Comparison of ENCODE assay signal across 24 cellular contexts in the genomic region with DNA sequence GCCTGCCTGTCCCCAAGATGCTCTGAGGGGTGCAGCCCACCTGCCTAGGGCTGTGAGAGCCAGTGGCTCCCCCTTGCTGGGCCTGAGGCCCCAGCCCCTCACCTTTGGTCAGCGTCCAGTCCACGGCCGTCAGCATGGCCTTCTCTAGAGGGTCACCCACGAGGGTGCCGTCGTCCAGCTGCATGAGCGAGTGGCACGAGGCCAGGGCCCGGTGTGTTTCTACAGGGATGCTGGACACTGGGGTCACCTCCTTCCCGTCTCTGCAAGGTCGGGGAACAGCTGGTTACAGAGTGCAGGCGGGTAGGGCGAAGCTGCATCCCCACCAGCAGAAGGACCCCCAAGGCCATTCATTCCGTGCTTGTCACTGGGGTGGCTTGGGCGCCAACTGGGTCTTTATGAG. TPM values are rescaled to one million over a fixed set of nuclear protein-coding genes. Genes with fewer than 3 reads are reported as not detected.
DNase-seq lines count a peak whose midpoint lies in the region; ATAC-seq, FAIRE-seq and TF ChIP-seq lines count a peak whose summit lies in the region.
"Had no signal": no experiment of that assay in that cellular context is flagged by ENCODE, and none has a peak within 500 bp of the region (broad histone marks: within the 10 kb centered on the region; RNA-seq: fewer than 3 reads in every experiment).

No MANE protein-coding gene starts in this region.

- FAIRE-seq in GM12891 (lab: Jason Lieb, UNC), result no peak
- FAIRE-seq: GM12892, H54 had no signal

- no peaks in the 10 kb centered on the region for H3K9me3 ChIP-seq in neuronal stem cell (replicated peaks in 1 of 2; ENCODE audit: control insufficient read depth in 2 of 2, insufficient read depth in 1 of 2, low read depth in 1 of 2, low read length in 2 of 2)

- no peak overlapping the region for H2BK12ac ChIP-seq in neuronal stem cell (ENCODE audit: low read length)

- no peak overlapping the region for H2BK5ac ChIP-seq in neuronal stem cell (ENCODE audit: low read length)

- no peak overlapping the region for H3K4ac ChIP-seq in neuronal stem cell (ENCODE audit: low read length)

- H3K36me3 Mint-ChIP-seq in CD14-positive monocyte, result peaks cover 87 to 98% of the 10 kb centered on the region in 2 donors
- H3K36me3 Mint-ChIP-seq in activated T-cell treated with anti-CD3 and anti-CD28 coated beads, Interleukin-2, amount 50 U/mL, for 4 hours (ENCODE audit: insufficient read depth), result peaks cover 37% of the 10 kb centered on the region

- H3K79me1 ChIP-seq in neuronal stem cell (ENCODE audit: low read depth, low read length), result peaks cover 17% of the 10 kb centered on the region

- no peak overlapping the region for H2BK15ac ChIP-seq in neuronal stem cell (ENCODE audit: low read length)

- no peaks in the 10 kb centered on the region for H3K9me3 Mint-ChIP-seq in CD14-positive monocyte
- no peaks in the 10 kb centered on the region for H3K9me3 Mint-ChIP-seq in activated T-cell treated with anti-CD3 and anti-CD28 coated beads, Interleukin-2, amount 50 U/mL, for 4 hours
- H3K9me3 Mint-ChIP-seq: CD8-positive, alpha-beta memory T cell had no signal

- H3K18ac ChIP-seq in neuronal stem cell (ENCODE audit: low read length), result no peak overlapping the region

- intact Hi-C loops in CD14-positive monocyte (cut with micrococcal nuclease), result no loop called here

- no peaks in the 10 kb centered on the region for H3K4me1 Mint-ChIP-seq in CD14-positive monocyte
- H3K4me1 Mint-ChIP-seq in activated T-cell treated with anti-CD3 and anti-CD28 coated beads, Interleukin-2, amount 50 U/mL, for 4 hours (ENCODE audit: low read depth), result no peaks in the 10 kb centered on the region
- H3K4me1 Mint-ChIP-seq: B cell had no signal

- peak; percentile 42 for DNase-seq in CD14-positive monocyte (ENCODE audit: low spot score)
- DNase-seq in GM12891 (ENCODE audit: insufficient read length, low spot score), result peak; percentile 10
- DNase-seq in neuronal stem cell (ENCODE audit: low spot score), result no peak
- no peak for DNase-seq in GOT3 (lab: John Stamatoyannopoulos, UW)
- DNase-seq in activated T-cell treated with anti-CD3 and anti-CD28 coated beads, Interleukin-2, amount 50 U/mL, for 4 hours, result no peak
- DNase-seq: DMS79 treated with DMSO at 0.1 percent for 48 hours; GF-D8; KBM-7; MV-4-11; NCI-H1105; NCI-H1436 treated with DMSO at 0.1 percent for 48 hours; NCI-H187 treated with DMSO at 0.1 percent for 48 hours; NCI-H526; NCI-H82; NK-92 treated with Interleukin-12 subunit alpha and Interleukin-12 subunit beta, amount 100 ng/mL, for 24 hours; PC-9; RPMI8226; SHP77 had no signal

- no peak overlapping the region for H3K27ac Mint-ChIP-seq in CD14-positive monocyte
- H3K27ac Mint-ChIP-seq: B cell; CD8-positive, alpha-beta memory T cell had no signal

- H3K9ac ChIP-seq in neuronal stem cell (ENCODE audit: low read depth, low read length, poor library complexity), result no peak overlapping the region

- peak overlapping the region; percentile 20 for H3K23ac ChIP-seq in neuronal stem cell (ENCODE audit: low read depth, low read length, poor library complexity)

- H2AFZ ChIP-seq in neuronal stem cell (ENCODE audit: low read length), result no peak overlapping the region
- H2AFZ ChIP-seq: PC-9 had no signal

- no peak overlapping the region for H3K27ac ChIP-seq in neuronal stem cell (replicated peaks; ENCODE audit: low read length)
- H3K27ac ChIP-seq: C4-2B, PC-9 had no signal

- H3K14ac ChIP-seq in neuronal stem cell (ENCODE audit: low read length), result no peak overlapping the region

- no peak overlapping the region for H3K4me2 ChIP-seq in neuronal stem cell (ENCODE audit: insufficient read depth, low read length, poor library complexity, severe bottlenecking)
- H3K4me2 ChIP-seq: PC-9 had no signal

- H3K4me3 Mint-ChIP-seq in CD14-positive monocyte, result no peak overlapping the region
- H3K4me3 Mint-ChIP-seq in activated T-cell treated with anti-CD3 and anti-CD28 coated beads, Interleukin-2, amount 50 U/mL, for 4 hours, result no peak overlapping the region
- H3K4me3 Mint-ChIP-seq: B cell had no signal

- TF ChIP-seq CTCF in CD14-positive monocyte (IDR thresholded peaks at IDR 0.05), result no peak

- H3K4me1 ChIP-seq in neuronal stem cell (ENCODE audit: control insufficient read depth in 2 of 2, insufficient read depth in 1 of 2, low read depth in 1 of 2, low read length in 2 of 2), result no peaks in the 10 kb centered on the region

- peaks cover 0 to 7% (median 0%) of the 10 kb centered on the region in 3 donors for H3K27me3 Mint-ChIP-seq in CD14-positive monocyte (ENCODE audit: low read depth in 3 of 3)
- no peaks in the 10 kb centered on the region for H3K27me3 Mint-ChIP-seq in activated T-cell treated with anti-CD3 and anti-CD28 coated beads, Interleukin-2, amount 50 U/mL, for 4 hours (ENCODE audit: low read depth)
- H3K27me3 Mint-ChIP-seq: B cell had no signal

- WGBS in neuronal stem cell (ENCODE audit: extremely low coverage in 2 of 2, insufficient read length in 2 of 2, insufficient replicate concordance in 1 of 2), 2 donors, result no CpG with 5 or more reads among the region's 15 CpGs

- no peak overlapping the region for H4K8ac ChIP-seq in neuronal stem cell (ENCODE audit: low read depth, low read length)

- no peak overlapping the region for H4K91ac ChIP-seq in neuronal stem cell (ENCODE audit: low read depth, low read length, poor library complexity)

- no peak overlapping the region for H2AK5ac ChIP-seq in neuronal stem cell (ENCODE audit: low read depth, low read length)

- peaks cover 79 to 99% of the 10 kb centered on the region in 2 donors for H3K36me3 ChIP-seq in neuronal stem cell (replicated peaks in 1 of 2; ENCODE audit: control insufficient read depth in 2 of 2, insufficient read depth in 2 of 2, low read length in 2 of 2)

- ATAC-seq in HG03139 (IDR thresholded peaks at IDR 0.05; ENCODE audit: unreplicated experiment), result no peak
- ATAC-seq in activated T-cell treated with anti-CD3 and anti-CD28 coated beads, Interleukin-2, amount 50 U/mL, for 4 hours, result no peak

- H3K27me3 ChIP-seq in neuronal stem cell (ENCODE audit: control insufficient read depth in 3 of 3, insufficient read depth in 3 of 3, low read depth in 1 of 3, low read length in 3 of 3), result no peaks in the 10 kb centered on the region

- H2BK120ac ChIP-seq in neuronal stem cell (ENCODE audit: low read depth, low read length), result no peak overlapping the region

- TF ChIP-seq POLR2A in GM12891 (IDR thresholded peaks at IDR 0.05; ENCODE audit: low read depth, low read length), result no peak

- no peak overlapping the region for H3K4me3 ChIP-seq in neuronal stem cell (ENCODE audit: low read length in 2 of 2)
- H3K4me3 ChIP-seq: PC-9 had no signal

TF ChIP-seq in GM12891, 5 proteins besides CTCF, POLR2A, EP300 and RAD21:
- TF ChIP-seq SPI1 (IDR thresholded peaks at IDR 0.05; ENCODE audit: low read depth, low read length) (no peak), PAX5 (IDR thresholded peaks at IDR 0.05; ENCODE audit: insufficient read depth, low read length, severe bottlenecking) (no peak), TAF1 (IDR thresholded peaks at IDR 0.05; ENCODE audit: low read depth, low read length) (no peak), POLR2AphosphoS5 (IDR thresholded peaks at IDR 0.05; ENCODE audit: low read depth, low read length) (no peak), POU2F2 (IDR thresholded peaks at IDR 0.05; ENCODE audit: low read depth, low read length) (no peak)

RNA-seq across cellular contexts. Expression of a gene that starts 9.0 kb away (rescaled TPM):
- polyA plus RNA-seq in CD14-positive monocyte, result 10 to 100 TPM; 16.9 to 21.9 TPM
- polyA plus RNA-seq in GM12891 (2012; ENCODE audit: low read depth, missing spikeins), result 35.8 TPM
- polyA plus RNA-seq in neuronal stem cell (2013, experiment 1 of 2), result 20.7 TPM
- polyA plus RNA-seq in neuronal stem cell (2013, experiment 2 of 2), result 20.1 TPM
- 100 to 1,000 TPM; 101 to 108 (median 102) TPM for total RNA-seq in activated T-cell treated with anti-CD3 and anti-CD28 coated beads, Interleukin-2, amount 50 U/mL, for 4 hours

RNA-seq across cellular contexts. Expression of a gene that starts 11.0 kb away (rescaled TPM):
- polyA plus RNA-seq in CD14-positive monocyte, result 10 to 100 TPM; 41.4 to 75.1 TPM
- polyA plus RNA-seq in GM12891 (2012; ENCODE audit: low read depth, missing spikeins), result 37.7 TPM
- polyA plus RNA-seq in neuronal stem cell (2013, experiment 1 of 2), result 6.5 TPM
- polyA plus RNA-seq in neuronal stem cell (2013, experiment 2 of 2), result 6.7 TPM
- total RNA-seq in activated T-cell treated with anti-CD3 and anti-CD28 coated beads, Interleukin-2, amount 50 U/mL, for 4 hours, result 10 to 100 TPM; 38.7 to 43.4 (median 42.1) TPM

RNA-seq across cellular contexts. Expression of a gene that starts 14.2 kb away (rescaled TPM):
- 1 to 10 TPM; 5.5 to 8.4 TPM for polyA plus RNA-seq in CD14-positive monocyte
- 8.1 TPM for polyA plus RNA-seq in GM12891 (2012; ENCODE audit: low read depth, missing spikeins)
- polyA plus RNA-seq in neuronal stem cell (2013, experiment 1 of 2), result 14.0 TPM
- polyA plus RNA-seq in neuronal stem cell (2013, experiment 2 of 2), result 14.0 TPM
- total RNA-seq in activated T-cell treated with anti-CD3 and anti-CD28 coated beads, Interleukin-2, amount 50 U/mL, for 4 hours, result 10 to 100 TPM; 29.2 to 33.2 (median 29.4) TPM

RNA-seq across cellular contexts. Expression of a gene that starts 26.4 kb away (rescaled TPM):
- 1 to 10 TPM; 1.9 to 2.2 TPM for polyA plus RNA-seq in CD14-positive monocyte
- polyA plus RNA-seq in GM12891 (2012; ENCODE audit: low read depth, missing spikeins), result 12.5 TPM
- 79.0 TPM for polyA plus RNA-seq in neuronal stem cell (2013, experiment 1 of 2)
- polyA plus RNA-seq in neuronal stem cell (2013, experiment 2 of 2), result 73.0 TPM
- total RNA-seq in activated T-cell treated with anti-CD3 and anti-CD28 coated beads, Interleukin-2, amount 50 U/mL, for 4 hours, result 10 to 100 TPM in 2 of 3 donors, 1 to 10 TPM in 1; 9.4 to 15.1 (median 14.7) TPM

RNA-seq across cellular contexts. Expression of a gene that starts 36.0 kb away (rescaled TPM):
- polyA plus RNA-seq in CD14-positive monocyte, result not detected
- 1.4 TPM for polyA plus RNA-seq in GM12891 (2012; ENCODE audit: low read depth, missing spikeins)
- 6.9 TPM for polyA plus RNA-seq in neuronal stem cell (2013, experiment 1 of 2)
- 7.0 TPM for polyA plus RNA-seq in neuronal stem cell (2013, experiment 2 of 2)
- 10 to 100 TPM in 1 of 3 donors, 1 to 10 TPM in 2; 8.9 to 12.1 (median 9.2) TPM for total RNA-seq in activated T-cell treated with anti-CD3 and anti-CD28 coated beads, Interleukin-2, amount 50 U/mL, for 4 hours

Comparison
In these comparisons a context has a peak if more than half of its experiments do, and no peak if none do; other contexts are left out.
1. DNase-seq: peak in CD14-positive monocyte (single experiment) and GM12891 (single experiment); none in neuronal stem cell (single experiment), GOT3 (single experiment) and activated T-cell treated with anti-CD3 and anti-CD28 coated beads, Interleukin-2, amount 50 U/mL, for 4 hours (single experiment).